In the genomic region with DNA sequence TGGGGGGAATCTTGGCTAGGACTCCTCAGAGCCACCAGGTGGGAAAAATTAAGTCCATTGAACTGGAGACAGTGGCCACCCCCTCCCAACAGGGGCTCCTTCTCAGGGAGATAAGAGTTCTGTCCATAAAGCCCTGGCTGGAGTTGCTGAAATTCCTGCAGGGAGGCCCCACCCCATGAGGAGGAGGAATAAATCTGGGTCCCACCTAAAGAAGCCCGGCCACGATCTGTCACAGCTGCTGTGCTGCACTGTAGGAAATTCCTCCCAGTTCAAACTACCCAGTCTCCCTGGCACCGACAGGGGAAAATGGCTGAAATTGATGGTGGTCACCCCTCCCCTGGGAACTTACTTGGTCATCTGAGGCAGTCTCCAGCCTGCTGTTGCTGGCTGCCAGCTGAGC, we compare ENCODE assay signal across 39 cellular contexts.
"Had no signal": no experiment of that assay in that cellular context is flagged by ENCODE, and none has a peak within 500 bp of the region (broad histone marks: within the 10 kb centered on the region; RNA-seq: fewer than 3 reads in every experiment).

No MANE protein-coding gene starts in this region.

- H3K4me1 ChIP-seq: adrenal gland, ascending aorta, body of pancreas, breast epithelium had no signal

- H3K27ac ChIP-seq: adrenal gland, ascending aorta, body of pancreas, brain microvascular endothelial cell, breast epithelium, cardiac muscle cell had no signal

- H3K4me3 ChIP-seq: adrenal gland, ascending aorta, body of pancreas, breast epithelium, cardiac muscle cell had no signal

- H3K36me3 ChIP-seq: adrenal gland, ascending aorta, brain microvascular endothelial cell, breast epithelium, cardiac muscle cell had no signal

- ATAC-seq: activated naive CD4-positive, alpha-beta T cell treated with anti-CD3 and anti-CD28 coated beads, Interleukin-2, amount 50 U/mL, for 72 hours; activated naive CD8-positive, alpha-beta T cell treated with anti-CD3 and anti-CD28 coated beads, Interleukin-2, amount 50 U/mL, for 24 hours; activated T-cell treated with anti-CD3 and anti-CD28 coated beads, Interleukin-2, amount 50 U/mL, for 4 hours; activated T-cell treated with anti-CD3 and anti-CD28 coated beads, Interleukin-2, amount 50 U/mL, for 72 hours; activated T-helper 17 cell treated with anti-CD3 and anti-CD28 coated beads, Interleukin-2, amount 50 U/mL, for 72 hours; body of pancreas had no signal

- H3K9me3 ChIP-seq: adrenal gland, body of pancreas had no signal

- H3K36me3 Mint-ChIP-seq: activated naive CD4-positive, alpha-beta T cell treated with anti-CD3 and anti-CD28 coated beads, Interleukin-2, amount 10 ng/mL, durations not matched to agents 7 days and 5 days; activated naive CD4-positive, alpha-beta T cell treated with anti-CD3 and anti-CD28 coated beads, Interleukin-2, amount 50 U/mL, for 24 hours; activated naive CD4-positive, alpha-beta T cell treated with anti-CD3 and anti-CD28 coated beads, Interleukin-2, amount 50 U/mL, for 72 hours; activated naive CD8-positive, alpha-beta T cell; activated naive CD8-positive, alpha-beta T cell treated with anti-CD3 and anti-CD28 coated beads for 36 hours; activated naive CD8-positive, alpha-beta T cell treated with anti-CD3 and anti-CD28 coated beads, Interleukin-2, amount 10 ng/mL, durations not matched to agents 7 days and 5 days; brain had no signal

- H3K4me3 Mint-ChIP-seq: activated naive CD4-positive, alpha-beta T cell treated with anti-CD3 and anti-CD28 coated beads for 36 hours; activated naive CD4-positive, alpha-beta T cell treated with anti-CD3 and anti-CD28 coated beads, Interleukin-2, amount 10 ng/mL, durations not matched to agents 7 days and 5 days; activated naive CD4-positive, alpha-beta T cell treated with anti-CD3 and anti-CD28 coated beads, Interleukin-2, amount 50 U/mL, for 24 hours; activated naive CD8-positive, alpha-beta T cell; activated naive CD8-positive, alpha-beta T cell treated with anti-CD3 and anti-CD28 coated beads for 36 hours; activated naive CD8-positive, alpha-beta T cell treated with anti-CD3 and anti-CD28 coated beads, Interleukin-2, amount 10 ng/mL, durations not matched to agents 7 days and 5 days; activated naive CD8-positive, alpha-beta T cell treated with anti-CD3 and anti-CD28 coated beads, Interleukin-2, amount 50 U/mL, for 24 hours; activated T-cell treated with anti-CD3 and anti-CD28 coated beads, Interleukin-2, amount 50 U/mL, for 24 hours; activated T-cell treated with anti-CD3 and anti-CD28 coated beads, Interleukin-2, amount 50 U/mL, for 4 hours; activated T-cell treated with anti-CD3 and anti-CD28 coated beads, Interleukin-2, amount 50 U/mL, for 72 hours; activated T-helper 1 cell treated with anti-CD3 and anti-CD28 coated beads, Interleukin-12 subunit alpha, Interleukin-12 subunit beta, Interleukin-2, Interleukin-4 antibody, amounts not matched to agents 30 ng/mL and 10 ng/mL and 1 ng/mL, durations not matched to agents 14 hours and 24 hours and 36 hours; activated T-helper 17 cell treated with anti-CD3 and anti-CD28 coated beads, Interleukin-2, amount 50 U/mL, for 72 hours; brain; central memory CD8-positive, alpha-beta T cell had no signal

- H3K27me3 ChIP-seq: adrenal gland, ascending aorta, body of pancreas, brain microvascular endothelial cell, breast epithelium, cardiac muscle cell had no signal

- H3K4me1 Mint-ChIP-seq: activated naive CD4-positive, alpha-beta T cell treated with anti-CD3 and anti-CD28 coated beads, Interleukin-2, amount 10 ng/mL, durations not matched to agents 7 days and 5 days; activated naive CD4-positive, alpha-beta T cell treated with anti-CD3 and anti-CD28 coated beads, Interleukin-2, amount 50 U/mL, for 24 hours; activated naive CD8-positive, alpha-beta T cell treated with anti-CD3 and anti-CD28 coated beads for 36 hours; activated naive CD8-positive, alpha-beta T cell treated with anti-CD3 and anti-CD28 coated beads, Interleukin-2, amount 10 ng/mL, durations not matched to agents 7 days and 5 days; activated naive CD8-positive, alpha-beta T cell treated with anti-CD3 and anti-CD28 coated beads, Interleukin-2, amount 50 U/mL, for 24 hours; activated T-helper 17 cell treated with anti-CD3 and anti-CD28 coated beads, Interleukin-2, amount 50 U/mL, for 72 hours; brain; central memory CD8-positive, alpha-beta T cell had no signal

- H3K9me3 Mint-ChIP-seq: activated naive CD4-positive, alpha-beta T cell treated with anti-CD3 and anti-CD28 coated beads, Interleukin-2, amount 10 ng/mL, durations not matched to agents 7 days and 5 days; activated naive CD4-positive, alpha-beta T cell treated with anti-CD3 and anti-CD28 coated beads, Interleukin-2, amount 50 U/mL, for 24 hours; activated naive CD8-positive, alpha-beta T cell treated with anti-CD3 and anti-CD28 coated beads, Interleukin-2, amount 10 ng/mL, durations not matched to agents 7 days and 5 days; activated naive CD8-positive, alpha-beta T cell treated with anti-CD3 and anti-CD28 coated beads, Interleukin-2, amount 50 U/mL, for 24 hours; activated T-cell treated with anti-CD3 and anti-CD28 coated beads, Interleukin-2, amount 50 U/mL, for 24 hours; activated T-cell treated with anti-CD3 and anti-CD28 coated beads, Interleukin-2, amount 50 U/mL, for 72 hours; activated T-helper 1 cell treated with anti-CD3 and anti-CD28 coated beads, Interleukin-12 subunit alpha, Interleukin-12 subunit beta, Interleukin-2, Interleukin-4 antibody, amounts not matched to agents 30 ng/mL and 10 ng/mL and 1 ng/mL, durations not matched to agents 14 hours and 24 hours and 36 hours; activated T-helper 2 cell treated with anti-CD3 and anti-CD28 coated beads, Interferon-gamma antibody, Interleukin-2, Interleukin-4, amounts not matched to agents 10 μg/mL and 5 μg/mL and 100 μg/mL, durations not matched to agents 14 hours and 24 hours and 36 hours had no signal

- H3K27ac Mint-ChIP-seq: activated naive CD4-positive, alpha-beta T cell treated with anti-CD3 and anti-CD28 coated beads for 36 hours; activated naive CD4-positive, alpha-beta T cell treated with anti-CD3 and anti-CD28 coated beads, Interleukin-2, amount 10 ng/mL, durations not matched to agents 7 days and 5 days; activated naive CD4-positive, alpha-beta T cell treated with anti-CD3 and anti-CD28 coated beads, Interleukin-2, amount 50 U/mL, for 24 hours; activated naive CD4-positive, alpha-beta T cell treated with anti-CD3 and anti-CD28 coated beads, Interleukin-2, amount 50 U/mL, for 72 hours; activated naive CD8-positive, alpha-beta T cell; activated naive CD8-positive, alpha-beta T cell treated with anti-CD3 and anti-CD28 coated beads for 36 hours; activated naive CD8-positive, alpha-beta T cell treated with anti-CD3 and anti-CD28 coated beads, Interleukin-2, amount 10 ng/mL, durations not matched to agents 7 days and 5 days; activated naive CD8-positive, alpha-beta T cell treated with anti-CD3 and anti-CD28 coated beads, Interleukin-2, amount 50 U/mL, for 24 hours; activated T-cell treated with anti-CD3 and anti-CD28 coated beads, Interleukin-2, amount 50 U/mL, for 24 hours; activated T-cell treated with anti-CD3 and anti-CD28 coated beads, Interleukin-2, amount 50 U/mL, for 72 hours; activated T-helper 1 cell treated with anti-CD3 and anti-CD28 coated beads, Interleukin-12 subunit alpha, Interleukin-12 subunit beta, Interleukin-2, Interleukin-4 antibody, amounts not matched to agents 30 ng/mL and 10 ng/mL and 1 ng/mL, durations not matched to agents 14 hours and 24 hours and 36 hours; activated T-helper 17 cell treated with anti-CD3 and anti-CD28 coated beads, Interleukin-2, amount 50 U/mL, for 72 hours; activated T-helper 2 cell treated with anti-CD3 and anti-CD28 coated beads, Interferon-gamma antibody, Interleukin-2, Interleukin-4, amounts not matched to agents 10 μg/mL and 5 μg/mL and 100 μg/mL, durations not matched to agents 14 hours and 24 hours and 36 hours; brain had no signal

- DNase-seq: activated effector memory CD4-positive, alpha-beta T cell treated with anti-CD3 and anti-CD28 coated beads, Interleukin-2, amount 50 U/mL, for 16 hours; activated effector memory CD4-positive, alpha-beta T cell treated with Interleukin-2 at 50 U/mL for 16 hours; activated gamma-delta T cell; activated gamma-delta T cell treated with Interleukin-2 at 50 U/mL for 16 hours; activated naive CD4-positive, alpha-beta T cell; activated naive CD4-positive, alpha-beta T cell treated with anti-CD3 and anti-CD28 coated beads for 36 hours; activated naive CD4-positive, alpha-beta T cell treated with anti-CD3 and anti-CD28 coated beads, Interleukin-2, amount 10 ng/mL, durations not matched to agents 7 days and 5 days; activated naive CD4-positive, alpha-beta T cell treated with anti-CD3 and anti-CD28 coated beads, Interleukin-2, amount 50 U/mL, for 16 hours; activated naive CD4-positive, alpha-beta T cell treated with Interleukin-2 at 50 U/mL for 16 hours; activated naive CD8-positive, alpha-beta T cell treated with anti-CD3 and anti-CD28 coated beads for 36 hours; activated naive CD8-positive, alpha-beta T cell treated with anti-CD3 and anti-CD28 coated beads, Interleukin-2, amount 10 ng/mL, durations not matched to agents 7 days and 5 days; activated naive CD8-positive, alpha-beta T cell treated with anti-CD3 and anti-CD28 coated beads, Interleukin-2, amount 50 U/mL, for 24 hours; activated T-cell treated with anti-CD3 and anti-CD28 coated beads for 4 hours; activated T-cell treated with anti-CD3 and anti-CD28 coated beads, Interleukin-2, amount 50 U/mL, for 1 hour; activated T-cell treated with anti-CD3 and anti-CD28 coated beads, Interleukin-2, amount 50 U/mL, for 24 hours; activated T-cell treated with anti-CD3 and anti-CD28 coated beads, Interleukin-2, amount 50 U/mL, for 4 hours; activated T-cell treated with anti-CD3 and anti-CD28 coated beads, Interleukin-2, amount 50 U/mL, for 48 hours; activated T-cell treated with anti-CD3 and anti-CD28 coated beads, Interleukin-2, amount 50 U/mL, for 72 hours; adrenal gland; amniotic stem cell; amygdala; anterior cingulate cortex; aorta; body of pancreas; brain microvascular endothelial cell; caudate nucleus; central memory CD4-positive, alpha-beta T cell; cerebellar nuclear complex had no signal

- H3K27me3 Mint-ChIP-seq: activated naive CD4-positive, alpha-beta T cell treated with anti-CD3 and anti-CD28 coated beads, Interleukin-2, amount 10 ng/mL, durations not matched to agents 7 days and 5 days; activated naive CD8-positive, alpha-beta T cell treated with anti-CD3 and anti-CD28 coated beads for 36 hours; activated naive CD8-positive, alpha-beta T cell treated with anti-CD3 and anti-CD28 coated beads, Interleukin-2, amount 10 ng/mL, durations not matched to agents 7 days and 5 days; activated naive CD8-positive, alpha-beta T cell treated with anti-CD3 and anti-CD28 coated beads, Interleukin-2, amount 50 U/mL, for 24 hours; activated T-cell treated with anti-CD3 and anti-CD28 coated beads, Interleukin-2, amount 50 U/mL, for 24 hours; brain had no signal
